ENCODE assay signal across 19 cellular contexts in genomic region chr3:187725653-187726370, GRCh38. TPM values are rescaled to one million over a fixed set of nuclear protein-coding genes. Genes with fewer than 3 reads are reported as not detected.
A peak's percentile ranks its signal among the peaks of the same experiment; 100 is the strongest.
DNase-seq lines count a peak whose midpoint lies in the region; ATAC-seq and TF ChIP-seq lines count a peak whose summit lies in the region.
"Had no signal": no experiment of that assay in that cellular context is flagged by ENCODE, and none has a peak within 500 bp of the region (broad histone marks: within the 10 kb centered on the region; RNA-seq: fewer than 3 reads in every experiment).

No MANE protein-coding gene starts in this region.

- ATAC-seq in GM21447 (IDR thresholded peaks at IDR 0.05; ENCODE audit: unreplicated experiment): no peak
- ATAC-seq: CD8-positive, alpha-beta T cell had no signal

- H3K9me3 ChIP-seq in breast epithelium: no peaks in the 10 kb centered on the region
- no peaks in the 10 kb centered on the region for H3K9me3 ChIP-seq in mammary epithelial cell (replicated peaks; ENCODE audit: insufficient read depth, low read length)
- no peaks in the 10 kb centered on the region for H3K9me3 ChIP-seq in adipocyte (ENCODE audit: control insufficient read depth, low read length)
- peaks cover 17% of the 10 kb centered on the region for H3K9me3 ChIP-seq in neutrophil
- H3K9me3 ChIP-seq: SJCRH30 had no signal

- dilution Hi-C loops in mammary epithelial cell (cut with HindIII; ENCODE audit: low sequenced_read_pairs): loop anchor here (25.0 kb wide), 4 partner anchors 336 to 1411 kb away; partner anchors contain the start of gene LPP

- in situ Hi-C loops in mammary epithelial cell (cut with MboI; ENCODE audit: low sequenced_read_pairs in 2 of 2): loop anchor here (25.0 kb wide), 4 partner anchors 661 to 1111 kb away; no protein-coding TSS in a partner anchor

- no peaks in the 10 kb centered on the region for H3K4me1 ChIP-seq in breast epithelium
- H3K4me1 ChIP-seq in mammary epithelial cell (ENCODE audit: insufficient read depth, low read length): no peaks in the 10 kb centered on the region
- peaks cover 10% of the 10 kb centered on the region for H3K4me1 ChIP-seq in adipocyte (ENCODE audit: control insufficient read depth, insufficient read depth, low read length)
- no peaks in the 10 kb centered on the region for H3K4me1 ChIP-seq in neutrophil (ENCODE audit: control insufficient read depth in 1 of 2, insufficient read depth in 1 of 2, low read depth in 1 of 2, low read length in 1 of 2)
- H3K4me1 ChIP-seq: SJCRH30 had no signal

- DNase-seq in breast epithelium (ENCODE audit: low spot score in 2 of 2) (peak in 1 of 2 donors; percentile 78), mammary epithelial cell (no peak), adipocyte (ENCODE audit: low read depth) (peak; percentile 40), 8988T (no peak), NCI-H526 treated with DMSO at 0.1 percent for 48 hours (lab: John Stamatoyannopoulos, UW) (no peak)
- DNase-seq: CD8-positive, alpha-beta T cell; KBM-7; NCI-H146; NCI-H2081 treated with DMSO at 0.1 percent for 48 hours; RPMI8226; SJCRH30 had no signal

- no peak overlapping the region for H2AFZ ChIP-seq in mammary epithelial cell (ENCODE audit: low read depth, low read length)

- H3K9ac ChIP-seq in mammary epithelial cell (ENCODE audit: insufficient read depth, low read length): no peak overlapping the region
- H3K9ac ChIP-seq in adipocyte (ENCODE audit: low read length): no peak overlapping the region

- H3K4me2 ChIP-seq in mammary epithelial cell (ENCODE audit: insufficient read depth, low read depth, low read length): no peak overlapping the region

- H4K20me1 ChIP-seq in mammary epithelial cell (ENCODE audit: insufficient read depth, low read length): no peaks in the 10 kb centered on the region

- CTCF ChIA-PET in mammary epithelial cell (lab: Charles Lee; ENCODE audit: low non-redundant PET): no interaction called here

- H3K36me3 ChIP-seq in breast epithelium: peaks cover 42% of the 10 kb centered on the region
- peaks cover 37% of the 10 kb centered on the region for H3K36me3 ChIP-seq in mammary epithelial cell (ENCODE audit: insufficient read depth, low read length)
- peaks cover 99% of the 10 kb centered on the region for H3K36me3 ChIP-seq in adipocyte (ENCODE audit: control insufficient read depth, insufficient read depth, low read length, severe bottlenecking)
- peaks cover 100% of the 10 kb centered on the region for H3K36me3 ChIP-seq in neutrophil
- H3K36me3 ChIP-seq: SJCRH30 had no signal

- H3K27ac ChIP-seq in breast epithelium: peak overlapping the region; percentile 61 to 80
- no peak overlapping the region for H3K27ac ChIP-seq in mammary epithelial cell (ENCODE audit: insufficient read depth, low read depth, low read length)
- H3K27ac ChIP-seq in neutrophil: peak overlapping the region; percentile 24
- H3K27ac ChIP-seq: HL-60, SJCRH30 had no signal

- no peak for TF ChIP-seq POLR2A in breast epithelium (IDR thresholded peaks at IDR 0.05)

- H3K27me3 ChIP-seq in breast epithelium (no peaks in the 10 kb centered on the region), mammary epithelial cell (ENCODE audit: insufficient read depth, low read length) (no peaks in the 10 kb centered on the region), adipocyte (replicated peaks; ENCODE audit: control insufficient read depth, insufficient read depth, low read length) (no peaks in the 10 kb centered on the region), neutrophil (no peaks in the 10 kb centered on the region)
- H3K27me3 ChIP-seq: SJCRH30 had no signal

- intact Hi-C loops in breast epithelium (cut with DNase I; ENCODE audit: low total_unique reads) (no loop called here), mammary epithelial cell (cut with micrococcal nuclease) (no loop called here)

- TF ChIP-seq CTCF in breast epithelium (IDR thresholded peaks at IDR 0.05): no peak
- TF ChIP-seq CTCF in mammary epithelial cell (conservative IDR thresholded peaks at IDR 0.05 in 1 of 2, IDR thresholded peaks at IDR 0.05 in 1 of 2; ENCODE audit: extremely low read depth in 1 of 2, insufficient read depth in 1 of 2, low read depth in 1 of 2, low read length in 2 of 2): no peak
- no peak for TF ChIP-seq CTCF in neutrophil (IDR thresholded peaks at IDR 0.05)

- no peak overlapping the region for H3K4me3 ChIP-seq in breast epithelium
- H3K4me3 ChIP-seq in mammary epithelial cell (replicated peaks in 1 of 3; ENCODE audit: insufficient read depth in 1 of 3, low read depth in 2 of 3, low read length in 3 of 3): no peak overlapping the region
- H3K4me3 ChIP-seq in adipocyte (ENCODE audit: low read length): no peak overlapping the region
- no peak overlapping the region for H3K4me3 ChIP-seq in neutrophil (ENCODE audit: low read depth in 1 of 2, low read length in 1 of 2)
- H3K4me3 ChIP-seq: SJCRH30 had no signal

- no peaks in the 10 kb centered on the region for H3K79me2 ChIP-seq in mammary epithelial cell (ENCODE audit: insufficient read depth, low read length)

- BruUV-seq in mammary epithelial cell (replicated peaks; lab: Mats Ljungman, UMichigan): no TSS peak

- WGBS in mammary epithelial cell (ENCODE audit: low coverage, missing lambda C conversion rate): 48% methylated on average over 5 of the region's 7 CpGs

RNA-seq across cellular contexts. Expression of gene BCL6, which starts 19.5 kb away (rescaled TPM):
- total RNA-seq in breast epithelium: 100 to 1,000 TPM; 281 to 346 (median 283) TPM
- total RNA-seq in mammary epithelial cell: 10 to 100 TPM; 14.0 to 26.8 TPM
- polyA plus RNA-seq in mammary epithelial cell: 3.9 TPM
- 8.4 TPM for polyA minus RNA-seq in mammary epithelial cell

RNA-seq across cellular contexts. Expression of gene RTP2, which starts 23.5 kb away (rescaled TPM):
- total RNA-seq in breast epithelium (not detected), mammary epithelial cell (not detected)
- polyA plus RNA-seq in mammary epithelial cell: not detected
- not detected for polyA minus RNA-seq in mammary epithelial cell
- total RNA-seq: CD8-positive, alpha-beta T cell; Daoy; H4; NCI-H460; OCI-LY7; SJCRH30 had no signal
- polyA plus RNA-seq: BJ had no signal

RNA-seq across cellular contexts. Expression of gene SST, which starts 55.6 kb away (rescaled TPM):
- not detected for total RNA-seq in breast epithelium
- total RNA-seq in mammary epithelial cell: not detected
- not detected for polyA plus RNA-seq in mammary epithelial cell
- polyA minus RNA-seq in mammary epithelial cell: not detected
- total RNA-seq: CD8-positive, alpha-beta T cell; Daoy; H4; NCI-H460; OCI-LY7; SJCRH30 had no signal

Comparison
In these comparisons a context has a peak if more than half of its experiments do, and no peak if none do; other contexts are left out.
1. RNA of gene BCL6, which starts 19.5 kb away (total RNA-seq): 281 to 346 TPM in breast epithelium; 14.0 to 26.8 TPM in mammary epithelial cell; every median in the first group is over 10 times any median in the second.